Comparison of ENCODE assay signal across 1 cellular context in genomic region chr2:46846454-46846990, GRCh38.
TF ChIP-seq lines count a peak whose summit lies in the region.

No MANE protein-coding gene starts in this region.

TF ChIP-seq in H1, 55 proteins besides CTCF, POLR2A, EP300 and RAD21 (continued from another document):
- TF ChIP-seq NANOG (IDR thresholded peaks at IDR 0.05; ENCODE audit: insufficient read depth, low read depth, low read length, poor library complexity, severe bottlenecking) (no peak), NRF1 (IDR thresholded peaks at IDR 0.05; ENCODE audit: low read depth, low read length) (no peak), SP2 (IDR thresholded peaks at IDR 0.05; ENCODE audit: low read length) (no peak), SIRT6 (IDR thresholded peaks at IDR 0.05; ENCODE audit: low read length) (no peak), TCF12 (IDR thresholded peaks at IDR 0.05; ENCODE audit: low read depth, low read length) (no peak), CHD2 (IDR thresholded peaks at IDR 0.05; ENCODE audit: low read length) (no peak)
